ENCODE assay signal across 14 cellular contexts in genomic region chr21:38244407-38244787, GRCh38. TPM values are rescaled to one million over a fixed set of nuclear protein-coding genes. Genes with fewer than 3 reads are reported as not detected.
DNase-seq lines count a peak whose midpoint lies in the region; ATAC-seq and TF ChIP-seq lines count a peak whose summit lies in the region.
"Had no signal": no experiment of that assay in that cellular context is flagged by ENCODE, and none has a peak within 500 bp of the region (broad histone marks: within the 10 kb centered on the region; RNA-seq: fewer than 3 reads in every experiment).

No MANE protein-coding gene starts in this region.

- H3K27ac Mint-ChIP-seq in activated naive CD4-positive, alpha-beta T cell treated with anti-CD3 and anti-CD28 coated beads, Interleukin-2, amount 50 U/mL, for 24 hours: peak overlapping the region; percentile 92
- peak overlapping the region; percentile 78 to 82 for H3K27ac Mint-ChIP-seq in T-cell
- peak overlapping the region; percentile 23 for H3K27ac Mint-ChIP-seq in type B pancreatic cell
- H3K27ac Mint-ChIP-seq: B cell had no signal

- TF ChIP-seq CTCF in type B pancreatic cell (conservative IDR thresholded peaks at IDR 0.05): no peak

- H3K27ac ChIP-seq in epithelial cell of prostate: peak overlapping the region; percentile 95
- H3K27ac ChIP-seq: ovary had no signal

- CTCF ChIA-PET in T-cell (lab: Charles Lee): no interaction called here

- ATAC-seq in T-cell (replicated peaks in 1 of 4): peak in 3 of 4 experiments; percentile 17 to 27 (median 17)
- ATAC-seq: Right ventricle myocardium inferior had no signal

- H3K36me3 Mint-ChIP-seq in activated naive CD4-positive, alpha-beta T cell treated with anti-CD3 and anti-CD28 coated beads, Interleukin-2, amount 50 U/mL, for 24 hours: no peaks in the 10 kb centered on the region
- H3K36me3 Mint-ChIP-seq in T-cell (no peaks in the 10 kb centered on the region), type B pancreatic cell (peaks cover 4% of the 10 kb centered on the region)

- peaks cover 49% of the 10 kb centered on the region for H3K4me1 Mint-ChIP-seq in activated naive CD4-positive, alpha-beta T cell treated with anti-CD3 and anti-CD28 coated beads, Interleukin-2, amount 50 U/mL, for 24 hours
- H3K4me1 Mint-ChIP-seq in T-cell: peaks cover 27 to 31% (median 28%) of the 10 kb centered on the region in 3 donors
- H3K4me1 Mint-ChIP-seq in type B pancreatic cell (ENCODE audit: unreplicated experiment): peaks cover 7% of the 10 kb centered on the region
- H3K4me1 Mint-ChIP-seq: B cell had no signal

- peak overlapping the region; percentile 66 for H3K4me3 Mint-ChIP-seq in activated naive CD4-positive, alpha-beta T cell treated with anti-CD3 and anti-CD28 coated beads, Interleukin-2, amount 50 U/mL, for 24 hours
- H3K4me3 Mint-ChIP-seq in T-cell (peak overlapping the region; percentile 6 to 28 (median 26)), type B pancreatic cell (no peak overlapping the region)
- H3K4me3 Mint-ChIP-seq: B cell had no signal

- peaks cover 6% of the 10 kb centered on the region for H3K9me3 Mint-ChIP-seq in activated naive CD4-positive, alpha-beta T cell treated with anti-CD3 and anti-CD28 coated beads, Interleukin-2, amount 50 U/mL, for 24 hours
- peaks cover 0 to 7% (median 0%) of the 10 kb centered on the region in 3 donors for H3K9me3 Mint-ChIP-seq in T-cell
- H3K9me3 Mint-ChIP-seq in type B pancreatic cell: no peaks in the 10 kb centered on the region

- POLR2A ChIA-PET in T-cell (lab: Charles Lee): interaction anchor here in 1 of 2 donors (0.8 kb wide), 1 partner anchor 11 kb away, joined by 3 read pairs; no protein-coding TSS in a partner anchor

- H3K27me3 Mint-ChIP-seq in activated naive CD4-positive, alpha-beta T cell treated with anti-CD3 and anti-CD28 coated beads, Interleukin-2, amount 50 U/mL, for 24 hours: no peaks in the 10 kb centered on the region
- H3K27me3 Mint-ChIP-seq in T-cell: peaks cover 0 to 8% of the 10 kb centered on the region in 2 donors
- peaks cover 4% of the 10 kb centered on the region for H3K27me3 Mint-ChIP-seq in type B pancreatic cell

- no peak for DNase-seq in activated naive CD4-positive, alpha-beta T cell (lab: John Stamatoyannopoulos, UW)
- DNase-seq in T-cell: no peak
- DNase-seq in epithelial cell of prostate (ENCODE audit: low read depth, low spot score): no peak
- no peak for DNase-seq in type B pancreatic cell (ENCODE audit: extremely low spot score, unreplicated experiment)
- DNase-seq in NCI-H510A treated with DMSO at 0.1 percent for 48 hours (lab: John Stamatoyannopoulos, UW): no peak
- DNase-seq in NCI-H1105 (lab: John Stamatoyannopoulos, UW): no peak
- no peak for DNase-seq in HK-2 (ENCODE audit: unreplicated experiment)
- DNase-seq: erythroblast, NCI-H1417, NCI-H524 treated with DMSO at 0.1 percent for 48 hours, ovary had no signal

RNA-seq across cellular contexts. Expression of gene KCNJ15, which starts 12.4 kb away (rescaled TPM):
- total RNA-seq in T-cell (under 1 TPM; 0.09 to 0.66 (median 0.43) TPM), type B pancreatic cell (ENCODE audit: low replicate concordance) (3.9 and 4.9 TPM in 2 replicates)
- total RNA-seq: B cell had no signal

Comparison
In these comparisons a context has a peak if more than half of its experiments do, and no peak if none do; other contexts are left out.
1. H3K27ac Mint-ChIP-seq: peak in every context shown above with its lines; median percentile 92 in activated naive CD4-positive, alpha-beta T cell treated with anti-CD3 and anti-CD28 coated beads, Interleukin-2, amount 50 U/mL, for 24 hours; 80 in T-cell; 23 in type B pancreatic cell.